19 cellular contexts compared by ENCODE assay signal in genomic region chr19:43003634-43004033, GRCh38. TPM values are rescaled to one million over a fixed set of nuclear protein-coding genes. Genes with fewer than 3 reads are reported as not detected.
"Had no signal": no experiment of that assay in that cellular context is flagged by ENCODE, and none has a peak within 500 bp of the region (broad histone marks: within the 10 kb centered on the region; RNA-seq: fewer than 3 reads in every experiment).

No MANE protein-coding gene starts in this region.

RNA-seq across cellular contexts. Expression of gene PSG11, which starts 22.6 kb away (rescaled TPM):
- total RNA-seq: kidney; left ventricle myocardium inferior; lower leg skin; lung; mucosa of descending colon; naive thymus-derived CD8-positive, alpha-beta T cell; neural crest cell; osteoblast; pancreas; prostate gland; right cardiac atrium; sciatic nerve; spleen; subcutaneous adipose tissue; suprapubic skin; thoracic aorta; upper lobe of right lung had no signal
- polyA plus RNA-seq: immature natural killer cell; lung; naive thymus-derived CD8-positive, alpha-beta T cell; pancreas; right cardiac atrium; small intestine; spleen had no signal
